ENCODE assay signal across 11 cellular contexts in the genomic region with DNA sequence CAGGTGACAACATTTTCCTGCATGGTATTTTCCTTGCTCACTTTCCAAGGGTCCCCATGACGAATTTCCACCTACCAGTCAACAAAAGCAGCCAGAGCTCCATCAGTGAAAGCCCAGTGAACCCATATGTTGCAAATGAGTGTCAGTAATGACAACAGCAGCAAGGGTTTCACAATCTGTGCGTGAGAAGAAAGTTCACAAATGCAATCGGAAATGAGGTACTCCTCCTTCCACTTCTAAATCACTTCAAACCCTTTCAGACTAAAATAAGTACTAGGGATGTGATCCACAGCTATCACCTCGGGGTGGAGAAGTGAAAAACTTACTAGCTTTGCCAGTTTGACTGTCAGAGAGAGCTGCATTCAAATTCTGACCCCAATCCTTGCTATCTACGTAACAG. TPM values are rescaled to one million over a fixed set of nuclear protein-coding genes. Genes with fewer than 3 reads are reported as not detected.
A peak's percentile ranks its signal among the peaks of the same experiment; 100 is the strongest.
DNase-seq lines count a peak whose midpoint lies in the region; ATAC-seq and TF ChIP-seq lines count a peak whose summit lies in the region.
"Had no signal": no experiment of that assay in that cellular context is flagged by ENCODE, and none has a peak within 500 bp of the region (broad histone marks: within the 10 kb centered on the region; RNA-seq: fewer than 3 reads in every experiment).

No MANE protein-coding gene starts in this region.

- H2BK12ac ChIP-seq in trophoblast cell (ENCODE audit: low read length), result no peak overlapping the region

- H3K9me2 ChIP-seq in OCI-LY7 (ENCODE audit: insufficient read depth, low read length), result no peaks in the 10 kb centered on the region

- H4K12ac ChIP-seq in trophoblast cell (ENCODE audit: low read depth, low read length), result no peak overlapping the region

- ATAC-seq in GM18909 (IDR thresholded peaks at IDR 0.05; ENCODE audit: poor library complexity, unreplicated experiment), result peak; percentile 74
- peak; percentile 85 for ATAC-seq in HG02852 (IDR thresholded peaks at IDR 0.05; ENCODE audit: unreplicated experiment)
- ATAC-seq: Panc1 had no signal

- intact Hi-C loops in OCI-LY7 (cut with micrococcal nuclease; ENCODE audit: unreplicated experiment), result loop anchor here (10.0 kb wide), 2 partner anchors 455 to 1245 kb away; no protein-coding TSS in a partner anchor

- no peak overlapping the region for H2BK5ac ChIP-seq in trophoblast cell (ENCODE audit: low read depth, low read length, poor library complexity)

- no CpG with 5 or more reads among the region's 5 CpGs for WGBS in trophoblast cell (ENCODE audit: extremely low coverage, insufficient coverage, insufficient read length)

- no peak overlapping the region for H2BK120ac ChIP-seq in trophoblast cell (ENCODE audit: insufficient read depth, low read length, poor library complexity)

- no peaks in the 10 kb centered on the region for H4K20me1 ChIP-seq in OCI-LY7 (ENCODE audit: insufficient read depth, low read length)

- H3K36me3 ChIP-seq in OCI-LY7 (ENCODE audit: insufficient read depth, low read length), result peaks cover 21% of the 10 kb centered on the region
- H3K36me3 ChIP-seq in trophoblast cell (ENCODE audit: control insufficient read depth in 1 of 2, insufficient read depth in 2 of 2, low read length in 2 of 2), result no peaks in the 10 kb centered on the region
- H3K36me3 ChIP-seq in MG63, result no peaks in the 10 kb centered on the region

- peaks cover 61% of the 10 kb centered on the region for H3K4me1 ChIP-seq in OCI-LY7 (ENCODE audit: insufficient read depth, low read length, poor library complexity, severe bottlenecking)
- peaks cover 0 to 3% of the 10 kb centered on the region in 2 experiments for H3K4me1 ChIP-seq in trophoblast cell (ENCODE audit: control insufficient read depth in 1 of 2, insufficient read depth in 2 of 2, low read length in 2 of 2)

- no peak overlapping the region for H4K91ac ChIP-seq in trophoblast cell (ENCODE audit: low read depth, low read length)

- H3K4me3 ChIP-seq in OCI-LY7 (ENCODE audit: low read depth, low read length, poor library complexity, severe bottlenecking), result no peak overlapping the region
- H3K4me3 ChIP-seq in trophoblast cell (ENCODE audit: low read depth, low read length), result no peak overlapping the region
- H3K4me3 ChIP-seq in MG63, result no peak overlapping the region

- no peak overlapping the region for H4K8ac ChIP-seq in trophoblast cell (ENCODE audit: low read depth, low read length)

- DNase-seq in OCI-LY7 (ENCODE audit: low spot score), result peak; percentile 22
- peak; percentile 42 to 61 for DNase-seq in trophoblast cell
- no peak for DNase-seq in activated CD4-positive, alpha-beta T cell treated with anti-CD3 and anti-CD28 coated beads for 1 hour
- DNase-seq in MG63, result no peak
- no peak for DNase-seq in NCI-H2227 (lab: John Stamatoyannopoulos, UW; ENCODE audit: unreplicated experiment)
- no peak for DNase-seq in substantia nigra (lab: John Stamatoyannopoulos, UW)
- DNase-seq: activated naive CD8-positive, alpha-beta T cell treated with anti-CD3 and anti-CD28 coated beads for 36 hours; left cardiac atrium had no signal

- peaks cover 18% of the 10 kb centered on the region for H3K9me3 ChIP-seq in OCI-LY7 (ENCODE audit: low read length)
- H3K9me3 ChIP-seq in trophoblast cell (ENCODE audit: insufficient read depth, low read depth, low read length), result no peaks in the 10 kb centered on the region
- no peaks in the 10 kb centered on the region for H3K9me3 ChIP-seq in MG63

- no peak overlapping the region for H3K4ac ChIP-seq in trophoblast cell (ENCODE audit: low read depth, low read length)

- H3K79me2 ChIP-seq in OCI-LY7 (ENCODE audit: insufficient read depth, low read depth, low read length), result no peaks in the 10 kb centered on the region
- no peaks in the 10 kb centered on the region for H3K79me2 ChIP-seq in trophoblast cell (ENCODE audit: control insufficient read depth, insufficient read depth, low read length, poor library complexity)

- H3K9ac ChIP-seq in trophoblast cell (ENCODE audit: low read length), result no peak overlapping the region

- no peak overlapping the region for H3K23ac ChIP-seq in trophoblast cell (ENCODE audit: low read length)

- H2AK5ac ChIP-seq in trophoblast cell (ENCODE audit: low read length), result no peak overlapping the region

- H3K4me2 ChIP-seq in OCI-LY7 (ENCODE audit: low read length) (peak overlapping the region; percentile 44), trophoblast cell (ENCODE audit: low read length) (no peak overlapping the region)

- CTCF ChIA-PET in OCI-LY7 (lab: Charles Lee; ENCODE audit: unreplicated experiment), result no interaction called here

- TF ChIP-seq CTCF in OCI-LY7 (conservative IDR thresholded peaks at IDR 0.05; ENCODE audit: low read length), result no peak

- H3K79me1 ChIP-seq in trophoblast cell (ENCODE audit: low read length), result no peaks in the 10 kb centered on the region

- H3K27ac ChIP-seq in OCI-LY7 (ENCODE audit: low read depth, low read length, poor library complexity, severe bottlenecking) (peak overlapping the region; percentile 6), trophoblast cell (ENCODE audit: low read depth, low read length) (no peak overlapping the region), substantia nigra (ENCODE audit: low read depth, low read length, poor library complexity, severe bottlenecking) (no peak overlapping the region)

- no peak overlapping the region for H3K14ac ChIP-seq in trophoblast cell (ENCODE audit: low read length)

- POLR2A ChIA-PET in OCI-LY7 (lab: Charles Lee), result interaction anchor here (1.0 to 1.9 kb wide), 5 partner anchors 9 to 27 kb away, joined by 3 to 6 read pairs (median 5); no protein-coding TSS in a partner anchor

- H3K27me3 ChIP-seq in trophoblast cell (ENCODE audit: insufficient read depth, low read length), result no peaks in the 10 kb centered on the region
- H3K27me3 ChIP-seq in MG63, result no peaks in the 10 kb centered on the region

- no TSS peak for BruUV-seq in OCI-LY7 (replicated peaks; lab: Mats Ljungman, UMichigan)

- H2AFZ ChIP-seq in OCI-LY7 (ENCODE audit: low read length) (peak overlapping the region; percentile 84), trophoblast cell (ENCODE audit: insufficient read depth, low read length, poor library complexity) (no peak overlapping the region)

- H3K18ac ChIP-seq in trophoblast cell (ENCODE audit: low read length), result no peak overlapping the region

RNA-seq across cellular contexts. Expression of a gene that starts 55.6 kb away (rescaled TPM):
- 14.3 and 20.4 TPM in 2 replicates for total RNA-seq in OCI-LY7 (2014; rRNA removed; shearing (Covaris generic))
- total RNA-seq in OCI-LY7 (2022), result 31.6 and 32.8 TPM in 2 replicates
- polyA plus RNA-seq in trophoblast cell (2013), result 28.8 and 30.6 TPM in 2 replicates
- total RNA-seq in MG63 (2014; rRNA removed; shearing (Covaris generic); ENCODE audit: low replicate concordance), result 21.7 and 30.9 TPM in 2 replicates

Comparison
In these comparisons a context has a peak if more than half of its experiments do, and no peak if none do; other contexts are left out.
1. DNase-seq: peak in OCI-LY7 (single experiment) and trophoblast cell (2 of 2); none in activated CD4-positive, alpha-beta T cell treated with anti-CD3 and anti-CD28 coated beads for 1 hour (single experiment), MG63 (single experiment), NCI-H2227 (single experiment) and substantia nigra (0 of 49).